ENCODE assay signal across 33 cellular contexts in genomic region chr13:92612892-92613291, GRCh38.
"Had no signal": no experiment of that assay in that cellular context is flagged by ENCODE, and none has a peak within 500 bp of the region (broad histone marks: within the 10 kb centered on the region; RNA-seq: fewer than 3 reads in every experiment).

No MANE protein-coding gene starts in this region.

- FAIRE-seq: astrocyte, bronchial epithelial cell had no signal

- H3K27ac ChIP-seq: adrenal gland, ascending aorta, body of pancreas, brain microvascular endothelial cell, breast epithelium, cardiac muscle cell had no signal

- ATAC-seq: activated naive CD4-positive, alpha-beta T cell treated with anti-CD3 and anti-CD28 coated beads, Interleukin-2, amount 50 U/mL, for 72 hours; activated naive CD8-positive, alpha-beta T cell treated with anti-CD3 and anti-CD28 coated beads, Interleukin-2, amount 50 U/mL, for 24 hours; activated T-cell treated with anti-CD3 and anti-CD28 coated beads, Interleukin-2, amount 50 U/mL, for 4 hours; activated T-cell treated with anti-CD3 and anti-CD28 coated beads, Interleukin-2, amount 50 U/mL, for 72 hours; activated T-helper 17 cell treated with anti-CD3 and anti-CD28 coated beads, Interleukin-2, amount 50 U/mL, for 72 hours; body of pancreas had no signal

- H3K27me3 ChIP-seq: adrenal gland, ascending aorta, body of pancreas, brain microvascular endothelial cell, cardiac muscle cell had no signal

- H3K4me1 ChIP-seq: adrenal gland, ascending aorta, body of pancreas, breast epithelium had no signal

- H3K9me3 ChIP-seq: adrenal gland, ascending aorta, body of pancreas, breast epithelium had no signal

- DNase-seq: activated effector memory CD4-positive, alpha-beta T cell treated with anti-CD3 and anti-CD28 coated beads, Interleukin-2, amount 50 U/mL, for 16 hours; activated effector memory CD4-positive, alpha-beta T cell treated with Interleukin-2 at 50 U/mL for 16 hours; activated gamma-delta T cell; activated gamma-delta T cell treated with Interleukin-2 at 50 U/mL for 16 hours; activated naive CD4-positive, alpha-beta T cell; activated naive CD4-positive, alpha-beta T cell treated with anti-CD3 and anti-CD28 coated beads for 36 hours; activated naive CD4-positive, alpha-beta T cell treated with anti-CD3 and anti-CD28 coated beads, Interleukin-2, amount 10 ng/mL, durations not matched to agents 7 days and 5 days; activated naive CD4-positive, alpha-beta T cell treated with anti-CD3 and anti-CD28 coated beads, Interleukin-2, amount 50 U/mL, for 16 hours; activated naive CD4-positive, alpha-beta T cell treated with Interleukin-2 at 50 U/mL for 16 hours; activated naive CD8-positive, alpha-beta T cell treated with anti-CD3 and anti-CD28 coated beads for 36 hours; activated naive CD8-positive, alpha-beta T cell treated with anti-CD3 and anti-CD28 coated beads, Interleukin-2, amount 10 ng/mL, durations not matched to agents 7 days and 5 days; activated naive CD8-positive, alpha-beta T cell treated with anti-CD3 and anti-CD28 coated beads, Interleukin-2, amount 50 U/mL, for 24 hours; activated T-cell treated with anti-CD3 and anti-CD28 coated beads, Interleukin-2, amount 50 U/mL, for 24 hours; activated T-cell treated with anti-CD3 and anti-CD28 coated beads, Interleukin-2, amount 50 U/mL, for 4 hours; activated T-cell treated with anti-CD3 and anti-CD28 coated beads, Interleukin-2, amount 50 U/mL, for 48 hours; activated T-cell treated with anti-CD3 and anti-CD28 coated beads, Interleukin-2, amount 50 U/mL, for 72 hours; adrenal gland; amniotic stem cell; amygdala; anterior cingulate cortex; aorta; body of pancreas; brain microvascular endothelial cell; caudate nucleus; central memory CD4-positive, alpha-beta T cell; cerebellar nuclear complex had no signal

- H3K4me3 ChIP-seq: adrenal gland, ascending aorta, body of pancreas, breast epithelium, cardiac muscle cell had no signal

- H3K36me3 ChIP-seq: adrenal gland, ascending aorta, brain microvascular endothelial cell, breast epithelium, cardiac muscle cell had no signal
